In genomic region chr4:3531306-3531886, GRCh38 we compare ENCODE assay signal across 1 cellular context.
TF ChIP-seq lines count a peak whose summit lies in the region.

No MANE protein-coding gene starts in this region.

TF ChIP-seq in H1, 55 proteins besides CTCF, POLR2A, EP300 and RAD21:
- TF ChIP-seq, protein P1, sequence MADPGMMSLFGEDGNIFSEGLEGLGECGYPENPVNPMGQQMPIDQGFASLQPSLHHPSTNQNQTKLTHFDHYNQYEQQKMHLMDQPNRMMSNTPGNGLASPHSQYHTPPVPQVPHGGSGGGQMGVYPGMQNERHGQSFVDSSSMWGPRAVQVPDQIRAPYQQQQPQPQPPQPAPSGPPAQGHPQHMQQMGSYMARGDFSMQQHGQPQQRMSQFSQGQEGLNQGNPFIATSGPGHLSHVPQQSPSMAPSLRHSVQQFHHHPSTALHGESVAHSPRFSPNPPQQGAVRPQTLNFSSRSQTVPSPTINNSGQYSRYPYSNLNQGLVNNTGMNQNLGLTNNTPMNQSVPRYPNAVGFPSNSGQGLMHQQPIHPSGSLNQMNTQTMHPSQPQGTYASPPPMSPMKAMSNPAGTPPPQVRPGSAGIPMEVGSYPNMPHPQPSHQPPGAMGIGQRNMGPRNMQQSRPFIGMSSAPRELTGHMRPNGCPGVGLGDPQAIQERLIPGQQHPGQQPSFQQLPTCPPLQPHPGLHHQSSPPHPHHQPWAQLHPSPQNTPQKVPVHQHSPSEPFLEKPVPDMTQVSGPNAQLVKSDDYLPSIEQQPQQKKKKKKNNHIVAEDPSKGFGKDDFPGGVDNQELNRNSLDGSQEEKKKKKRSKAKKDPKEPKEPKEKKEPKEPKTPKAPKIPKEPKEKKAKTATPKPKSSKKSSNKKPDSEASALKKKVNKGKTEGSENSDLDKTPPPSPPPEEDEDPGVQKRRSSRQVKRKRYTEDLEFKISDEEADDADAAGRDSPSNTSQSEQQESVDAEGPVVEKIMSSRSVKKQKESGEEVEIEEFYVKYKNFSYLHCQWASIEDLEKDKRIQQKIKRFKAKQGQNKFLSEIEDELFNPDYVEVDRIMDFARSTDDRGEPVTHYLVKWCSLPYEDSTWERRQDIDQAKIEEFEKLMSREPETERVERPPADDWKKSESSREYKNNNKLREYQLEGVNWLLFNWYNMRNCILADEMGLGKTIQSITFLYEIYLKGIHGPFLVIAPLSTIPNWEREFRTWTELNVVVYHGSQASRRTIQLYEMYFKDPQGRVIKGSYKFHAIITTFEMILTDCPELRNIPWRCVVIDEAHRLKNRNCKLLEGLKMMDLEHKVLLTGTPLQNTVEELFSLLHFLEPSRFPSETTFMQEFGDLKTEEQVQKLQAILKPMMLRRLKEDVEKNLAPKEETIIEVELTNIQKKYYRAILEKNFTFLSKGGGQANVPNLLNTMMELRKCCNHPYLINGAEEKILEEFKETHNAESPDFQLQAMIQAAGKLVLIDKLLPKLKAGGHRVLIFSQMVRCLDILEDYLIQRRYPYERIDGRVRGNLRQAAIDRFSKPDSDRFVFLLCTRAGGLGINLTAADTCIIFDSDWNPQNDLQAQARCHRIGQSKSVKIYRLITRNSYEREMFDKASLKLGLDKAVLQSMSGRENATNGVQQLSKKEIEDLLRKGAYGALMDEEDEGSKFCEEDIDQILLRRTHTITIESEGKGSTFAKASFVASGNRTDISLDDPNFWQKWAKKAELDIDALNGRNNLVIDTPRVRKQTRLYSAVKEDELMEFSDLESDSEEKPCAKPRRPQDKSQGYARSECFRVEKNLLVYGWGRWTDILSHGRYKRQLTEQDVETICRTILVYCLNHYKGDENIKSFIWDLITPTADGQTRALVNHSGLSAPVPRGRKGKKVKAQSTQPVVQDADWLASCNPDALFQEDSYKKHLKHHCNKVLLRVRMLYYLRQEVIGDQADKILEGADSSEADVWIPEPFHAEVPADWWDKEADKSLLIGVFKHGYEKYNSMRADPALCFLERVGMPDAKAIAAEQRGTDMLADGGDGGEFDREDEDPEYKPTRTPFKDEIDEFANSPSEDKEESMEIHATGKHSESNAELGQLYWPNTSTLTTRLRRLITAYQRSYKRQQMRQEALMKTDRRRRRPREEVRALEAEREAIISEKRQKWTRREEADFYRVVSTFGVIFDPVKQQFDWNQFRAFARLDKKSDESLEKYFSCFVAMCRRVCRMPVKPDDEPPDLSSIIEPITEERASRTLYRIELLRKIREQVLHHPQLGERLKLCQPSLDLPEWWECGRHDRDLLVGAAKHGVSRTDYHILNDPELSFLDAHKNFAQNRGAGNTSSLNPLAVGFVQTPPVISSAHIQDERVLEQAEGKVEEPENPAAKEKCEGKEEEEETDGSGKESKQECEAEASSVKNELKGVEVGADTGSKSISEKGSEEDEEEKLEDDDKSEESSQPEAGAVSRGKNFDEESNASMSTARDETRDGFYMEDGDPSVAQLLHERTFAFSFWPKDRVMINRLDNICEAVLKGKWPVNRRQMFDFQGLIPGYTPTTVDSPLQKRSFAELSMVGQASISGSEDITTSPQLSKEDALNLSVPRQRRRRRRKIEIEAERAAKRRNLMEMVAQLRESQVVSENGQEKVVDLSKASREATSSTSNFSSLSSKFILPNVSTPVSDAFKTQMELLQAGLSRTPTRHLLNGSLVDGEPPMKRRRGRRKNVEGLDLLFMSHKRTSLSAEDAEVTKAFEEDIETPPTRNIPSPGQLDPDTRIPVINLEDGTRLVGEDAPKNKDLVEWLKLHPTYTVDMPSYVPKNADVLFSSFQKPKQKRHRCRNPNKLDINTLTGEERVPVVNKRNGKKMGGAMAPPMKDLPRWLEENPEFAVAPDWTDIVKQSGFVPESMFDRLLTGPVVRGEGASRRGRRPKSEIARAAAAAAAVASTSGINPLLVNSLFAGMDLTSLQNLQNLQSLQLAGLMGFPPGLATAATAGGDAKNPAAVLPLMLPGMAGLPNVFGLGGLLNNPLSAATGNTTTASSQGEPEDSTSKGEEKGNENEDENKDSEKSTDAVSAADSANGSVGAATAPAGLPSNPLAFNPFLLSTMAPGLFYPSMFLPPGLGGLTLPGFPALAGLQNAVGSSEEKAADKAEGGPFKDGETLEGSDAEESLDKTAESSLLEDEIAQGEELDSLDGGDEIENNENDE (IDR thresholded peaks at IDR 0.05; ENCODE audit: insufficient replicate concordance, low read length): no peak
- no peak for TF ChIP-seq SRF (IDR thresholded peaks at IDR 0.05; ENCODE audit: low read depth, low read length)
- no peak for TF ChIP-seq GTF2F1 (IDR thresholded peaks at IDR 0.05; ENCODE audit: borderline replicate concordance, low read depth, low read length)
- no peak for TF ChIP-seq RXRA (IDR thresholded peaks at IDR 0.05; ENCODE audit: insufficient read depth, low read depth, low read length)
- TF ChIP-seq MAX (IDR thresholded peaks at IDR 0.05): no peak
- no peak for TF ChIP-seq TEAD4 (IDR thresholded peaks at IDR 0.05; ENCODE audit: low read depth, low read length)
- no peak for TF ChIP-seq PHF8 (conservative IDR thresholded peaks at IDR 0.05; ENCODE audit: low read depth, low read length)
- no peak for TF ChIP-seq BRCA1 (IDR thresholded peaks at IDR 0.05; ENCODE audit: low read depth, low read length)
- TF ChIP-seq USF2 (IDR thresholded peaks at IDR 0.05; ENCODE audit: low read length): no peak
- TF ChIP-seq EZH2 (IDR thresholded peaks at IDR 0.05; ENCODE audit: low read depth, low read length, severe bottlenecking): no peak
- no peak for TF ChIP-seq ASH2L (IDR thresholded peaks at IDR 0.05; ENCODE audit: low read length)
- TF ChIP-seq CHD1 (IDR thresholded peaks at IDR 0.05; ENCODE audit: low read depth, low read length): no peak
- TF ChIP-seq POU5F1 (IDR thresholded peaks at IDR 0.05; ENCODE audit: low read depth, low read length): no peak
- no peak for TF ChIP-seq SIRT6 (IDR thresholded peaks at IDR 0.05; ENCODE audit: low read length)
- no peak for TF ChIP-seq CREB1 (IDR thresholded peaks at IDR 0.05)
TF ChIP-seq in H1: peak in this region for 0.
